Comparison of ENCODE assay signal across 8 cellular contexts in the genomic region with DNA sequence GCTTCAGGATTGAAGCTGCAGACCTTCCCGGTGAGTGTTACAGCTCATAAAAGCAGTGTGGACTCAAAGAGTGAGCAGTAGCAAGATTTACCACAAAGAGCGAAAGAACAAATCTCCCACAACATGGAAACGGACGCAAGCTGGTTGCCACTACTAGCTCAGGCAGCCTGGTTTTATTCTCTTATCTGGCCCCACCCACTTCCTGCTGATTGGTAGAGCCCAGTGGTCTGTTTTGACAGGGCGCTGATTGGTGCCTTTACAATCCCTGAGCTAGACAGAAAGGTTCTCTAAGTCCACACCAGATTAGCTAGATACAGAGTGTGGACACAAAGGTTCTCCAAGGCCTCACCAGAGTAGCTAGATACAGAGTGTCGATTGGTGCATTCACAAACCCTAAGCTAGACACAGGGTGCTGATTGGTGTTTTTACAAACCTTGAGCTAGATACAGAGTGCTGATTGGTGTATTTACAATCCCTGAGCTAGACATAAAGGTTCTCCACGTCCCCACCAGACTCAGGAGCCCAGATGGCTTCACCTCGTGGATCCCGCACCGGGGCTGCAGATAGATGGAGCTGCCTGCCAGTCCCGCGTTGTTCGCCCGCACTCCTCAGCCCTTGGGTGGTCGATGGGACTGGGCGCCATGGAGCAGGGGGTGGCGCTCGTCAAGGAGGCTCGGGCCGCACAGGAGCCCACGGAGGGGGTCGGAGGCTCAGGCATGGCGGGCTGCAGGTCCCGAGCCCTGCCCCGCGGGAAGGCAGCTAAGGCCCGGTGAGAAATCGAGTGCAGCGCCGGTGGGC.
A peak's percentile ranks its signal among the peaks of the same experiment; 100 is the strongest.
DNase-seq lines count a peak whose midpoint lies in the region; ATAC-seq, FAIRE-seq and TF ChIP-seq lines count a peak whose summit lies in the region.
"Not testable (repeated sequence)": the region's sequence is repeated elsewhere in the genome, so short reads cannot be mapped to it uniquely, and the experiment has no call there.

No MANE protein-coding gene starts in this region.

- H3K9me3 ChIP-seq in A549; HCT116 (ENCODE audit: control insufficient read depth in 1 of 2, insufficient read depth in 1 of 2, low read depth in 1 of 2, low read length in 2 of 2); T-helper 17 cell (ENCODE audit: control insufficient read depth, low read length, poor library complexity, severe bottlenecking); breast epithelium; right atrium auricular region: not testable (repeated sequence)

- H3K9me2 ChIP-seq in HCT116 (ENCODE audit: insufficient read depth): not testable (repeated sequence)

- not testable (repeated sequence) for TF ChIP-seq POLR2A in A549 (IDR thresholded peaks at IDR 0.05; ENCODE audit: low read length); HCT116 (IDR thresholded peaks at IDR 0.05; ENCODE audit: borderline replicate concordance, extremely low read depth, insufficient read depth, insufficient read length); breast epithelium (IDR thresholded peaks at IDR 0.05)

- WGBS in A549 (ENCODE audit: missing lambda C conversion rate): 95% methylated on average over 21 of the region's 30 CpGs

- H3K27me3 Mint-ChIP-seq in T-helper 17 cell: peaks cover 12% of the 10 kb centered on the region
- not testable (repeated sequence) for H3K27me3 Mint-ChIP-seq in activated T-cell treated with anti-CD3 and anti-CD28 coated beads, Interleukin-2, amount 50 U/mL, for 4 hours (ENCODE audit: low read depth); neural crest cell (ENCODE audit: low read depth); stimulated activated naive CD8-positive, alpha-beta T cell treated with anti-CD3 and anti-CD28 coated beads, Interleukin-15, amount 100 ng/mL, for 72 hours

- peak in 1 of 2 experiments; percentile 49; a peak in 3 of 6 replicates for ATAC-seq in A549
- peak; percentile 36; the same call in 1 of the 2 replicates for ATAC-seq in HCT116
- ATAC-seq in T-helper 17 cell; activated T-cell treated with anti-CD3 and anti-CD28 coated beads, Interleukin-2, amount 50 U/mL, for 4 hours; stimulated activated naive CD8-positive, alpha-beta T cell treated with anti-CD3 and anti-CD28 coated beads, Interleukin-15, amount 100 ng/mL, for 72 hours: not testable (repeated sequence)

- peak overlapping the region; percentile 70 for H3K4me3 Mint-ChIP-seq in T-helper 17 cell
- peak overlapping the region; percentile 54 for H3K4me3 Mint-ChIP-seq in activated T-cell treated with anti-CD3 and anti-CD28 coated beads, Interleukin-2, amount 50 U/mL, for 4 hours
- not testable (repeated sequence) for H3K4me3 Mint-ChIP-seq in neural crest cell
- H3K4me3 Mint-ChIP-seq in stimulated activated naive CD8-positive, alpha-beta T cell treated with anti-CD3 and anti-CD28 coated beads, Interleukin-15, amount 100 ng/mL, for 72 hours: peak overlapping the region; percentile 54 to 85

- not testable (repeated sequence) for FAIRE-seq in A549 (lab: Jason Lieb, UNC)

- H3K36me3 ChIP-seq in HCT116 (ENCODE audit: control insufficient read depth in 1 of 2, insufficient read depth in 2 of 2, low read length in 2 of 2); breast epithelium; right atrium auricular region: not testable (repeated sequence)

- DNase-seq in A549 (ENCODE audit: low read depth in 1 of 2, low spot score in 1 of 2): peak in 1 of 2 experiments; percentile 42
- not testable (repeated sequence) for DNase-seq in HCT116 (ENCODE audit: low read depth, low spot score); T-helper 17 cell; activated T-cell treated with anti-CD3 and anti-CD28 coated beads, Interleukin-2, amount 50 U/mL, for 4 hours; breast epithelium (ENCODE audit: low spot score in 2 of 2); right atrium auricular region (ENCODE audit: low spot score); neural crest cell (ENCODE audit: low read depth, low spot score)
- peak in 1 of 2 donors; percentile 13 for DNase-seq in stimulated activated naive CD8-positive, alpha-beta T cell treated with anti-CD3 and anti-CD28 coated beads, Interleukin-15, amount 100 ng/mL, for 72 hours

- H3K9ac ChIP-seq in HCT116 (ENCODE audit: low read length): not testable (repeated sequence)

- H3K27ac Mint-ChIP-seq in T-helper 17 cell; stimulated activated naive CD8-positive, alpha-beta T cell treated with anti-CD3 and anti-CD28 coated beads, Interleukin-15, amount 100 ng/mL, for 72 hours: not testable (repeated sequence)
- H3K27ac Mint-ChIP-seq in neural crest cell (ENCODE audit: unreplicated experiment): peak overlapping the region; percentile 23

- peak overlapping the region; percentile 99 for H2AFZ ChIP-seq in HCT116 (ENCODE audit: low read depth, low read length, poor library complexity, severe bottlenecking)

- H3K4me1 ChIP-seq in A549 (peaks cover 30% of the 10 kb centered on the region), HCT116 (ENCODE audit: control insufficient read depth in 1 of 2, insufficient read depth in 2 of 2, low read length in 2 of 2) (peaks cover 7 to 17% of the 10 kb centered on the region in 2 experiments; a peak in 3 of 4 replicates)
- not testable (repeated sequence) for H3K4me1 ChIP-seq in breast epithelium, right atrium auricular region

- TF ChIP-seq EP300 in A549 (IDR thresholded peaks at IDR 0.05): not testable (repeated sequence)

- H3K4me2 ChIP-seq in A549 (peak overlapping the region; percentile 60), HCT116 (ENCODE audit: low read length) (peak overlapping the region; percentile 57)

- H4K20me1 ChIP-seq in HCT116 (ENCODE audit: insufficient read depth): not testable (repeated sequence)

- not testable (repeated sequence) for H3K4me1 Mint-ChIP-seq in T-helper 17 cell, neural crest cell
- H3K4me1 Mint-ChIP-seq in activated T-cell treated with anti-CD3 and anti-CD28 coated beads, Interleukin-2, amount 50 U/mL, for 4 hours (ENCODE audit: low read depth): peaks cover 40% of the 10 kb centered on the region
- peaks cover 35% of the 10 kb centered on the region for H3K4me1 Mint-ChIP-seq in stimulated activated naive CD8-positive, alpha-beta T cell treated with anti-CD3 and anti-CD28 coated beads, Interleukin-15, amount 100 ng/mL, for 72 hours

- not testable (repeated sequence) for H3K9me3 Mint-ChIP-seq in activated T-cell treated with anti-CD3 and anti-CD28 coated beads, Interleukin-2, amount 50 U/mL, for 4 hours; neural crest cell; stimulated activated naive CD8-positive, alpha-beta T cell treated with anti-CD3 and anti-CD28 coated beads, Interleukin-15, amount 100 ng/mL, for 72 hours

- CTCF ChIA-PET in A549 (lab: Yijun Ruan, JAX): not testable (repeated sequence)
- CTCF ChIA-PET in HCT116 (lab: Charles Lee): interaction anchor here (1.2 kb wide), 1 partner anchor 20 kb away, joined by 3 read pairs; no protein-coding TSS in a partner anchor

- TF ChIP-seq CTCF in A549 (IDR thresholded peaks at IDR 0.05); HCT116 (IDR thresholded peaks at IDR 0.05 in 2 of 3, conservative IDR thresholded peaks at IDR 0.05 in 1 of 3; ENCODE audit: borderline replicate concordance in 1 of 3, insufficient read depth in 1 of 3, low read depth in 2 of 3, low read length in 2 of 3); breast epithelium (IDR thresholded peaks at IDR 0.05); right atrium auricular region (IDR thresholded peaks at IDR 0.05); neural crest cell (conservative IDR thresholded peaks at IDR 0.05): not testable (repeated sequence)

- H3K27ac ChIP-seq in A549 (peak overlapping the region; percentile 6 to 70; a peak in 3 of 6 replicates), right atrium auricular region (peak overlapping the region; percentile 36 to 76)
- not testable (repeated sequence) for H3K27ac ChIP-seq in HCT116 (ENCODE audit: low read depth, low read length); breast epithelium

- not testable (repeated sequence) for H3K79me2 ChIP-seq in HCT116 (ENCODE audit: insufficient read depth, low read length)

- H3K4me3 ChIP-seq in A549: peak overlapping the region; percentile 17; the same call in 1 of the 3 replicates
- not testable (repeated sequence) for H3K4me3 ChIP-seq in HCT116 (replicated peaks in 1 of 2; ENCODE audit: low read depth in 1 of 2, low read length in 2 of 2)
- H3K4me3 ChIP-seq in breast epithelium: peak overlapping the region; percentile 9 to 43 (median 43)
- peak overlapping the region; percentile 32 to 41 for H3K4me3 ChIP-seq in right atrium auricular region

- not testable (repeated sequence) for H3K27me3 ChIP-seq in HCT116 (ENCODE audit: insufficient read depth, low read length); breast epithelium; right atrium auricular region

- RAD21 ChIA-PET in HCT116 (lab: Charles Lee; ENCODE audit: low non-redundant PET in 1 of 2, low total read pairs in 2 of 2, uncharacterized antibody in 2 of 2, unreplicated experiment in 2 of 2): not testable (repeated sequence)

- POLR2A ChIA-PET in A549 (lab: Yijun Ruan, JAX): not testable (repeated sequence)
- POLR2A ChIA-PET in HCT116 (lab: Charles Lee): interaction anchor here (0.8 kb wide), 1 partner anchor 14 kb away, joined by 4 read pairs; no protein-coding TSS in a partner anchor

- TF ChIP-seq RAD21 in A549 (conservative IDR thresholded peaks at IDR 0.05 in 1 of 2, IDR thresholded peaks at IDR 0.05 in 1 of 2); HCT116 (IDR thresholded peaks at IDR 0.05; ENCODE audit: low read depth): not testable (repeated sequence)

- intact Hi-C loops in HCT116 (cut with micrococcal nuclease): not testable (repeated sequence)
- intact Hi-C loops in breast epithelium (cut with DNase I; ENCODE audit: low total_unique reads): loop anchor here (5.0 kb wide), 1 partner anchor 248 kb away; no protein-coding TSS in a partner anchor

- BruUV-seq in HCT116 (replicated peaks; lab: Mats Ljungman, UMichigan): not testable (repeated sequence)

- H3K36me3 Mint-ChIP-seq in T-helper 17 cell (ENCODE audit: low read depth); activated T-cell treated with anti-CD3 and anti-CD28 coated beads, Interleukin-2, amount 50 U/mL, for 4 hours (ENCODE audit: insufficient read depth); neural crest cell (ENCODE audit: low read depth): not testable (repeated sequence)
